ENCODE assay signal across 12 cellular contexts in genomic region chr20:44671541-44671940, GRCh38. TPM values are rescaled to one million over a fixed set of nuclear protein-coding genes. Genes with fewer than 3 reads are reported as not detected.
DNase-seq lines count a peak whose midpoint lies in the region; TF ChIP-seq lines count a peak whose summit lies in the region.
"Not testable (repeated sequence)": the region's sequence is repeated elsewhere in the genome, so short reads cannot be mapped to it uniquely, and the experiment has no call there.
"Had no signal": no experiment of that assay in that cellular context is flagged by ENCODE, and none has a peak within 500 bp of the region (broad histone marks: within the 10 kb centered on the region; RNA-seq: fewer than 3 reads in every experiment).

No MANE protein-coding gene starts in this region.

- not testable (repeated sequence) for H3K27me3 ChIP-seq in BLaER1 treated with 17β-estradiol and CSF1 and Interleukin-3, amounts not matched to agents 10 nM and 100 nM; skeletal muscle satellite cell (ENCODE audit: control insufficient read depth, insufficient read depth, low read length)

- H3K9me3 ChIP-seq in BLaER1 treated with 17β-estradiol and CSF1 and Interleukin-3, amounts not matched to agents 10 nM and 100 nM (replicated peaks in 1 of 11); skeletal muscle satellite cell (replicated peaks; ENCODE audit: low read length): not testable (repeated sequence)

- H3K36me3 ChIP-seq in BLaER1 treated with 17β-estradiol and CSF1 and Interleukin-3, amounts not matched to agents 10 nM and 100 nM; skeletal muscle satellite cell (ENCODE audit: insufficient read depth, low read length): not testable (repeated sequence)

- H3K4me3 ChIP-seq in BLaER1 treated with 17β-estradiol and CSF1 and Interleukin-3, amounts not matched to agents 10 nM and 100 nM; skeletal muscle satellite cell (ENCODE audit: low read length): not testable (repeated sequence)

- H3K4me1 ChIP-seq in BLaER1 treated with 17β-estradiol and CSF1 and Interleukin-3, amounts not matched to agents 10 nM and 100 nM = peaks cover 8 to 24% (median 11%) of the 10 kb centered on the region in 10 experiments; a peak in 19 of 20 replicates
- peaks cover 11% of the 10 kb centered on the region for H3K4me1 ChIP-seq in skeletal muscle satellite cell (ENCODE audit: control insufficient read depth, insufficient read depth, low read length)

- not testable (repeated sequence) for H3K27ac ChIP-seq in BLaER1 treated with 17β-estradiol and CSF1 and Interleukin-3, amounts not matched to agents 10 nM and 100 nM

- not testable (repeated sequence) for H3K27me3 Mint-ChIP-seq in HFFc6 (ENCODE audit: insufficient read depth); activated naive CD8-positive, alpha-beta T cell treated with anti-CD3 and anti-CD28 coated beads for 36 hours

- not testable (repeated sequence) for H4K20me1 ChIP-seq in BLaER1 treated with 17β-estradiol and CSF1 and Interleukin-3, amounts not matched to agents 10 nM and 100 nM

- peak overlapping the region; percentile 87 for H3K27ac Mint-ChIP-seq in HFFc6
- peak overlapping the region; percentile 86 for H3K27ac Mint-ChIP-seq in activated naive CD8-positive, alpha-beta T cell treated with anti-CD3 and anti-CD28 coated beads for 36 hours

- not testable (repeated sequence) for H3K9ac ChIP-seq in BLaER1 treated with 17β-estradiol and CSF1 and Interleukin-3, amounts not matched to agents 10 nM and 100 nM; skeletal muscle satellite cell (ENCODE audit: low read depth, low read length)

- H3K4me1 Mint-ChIP-seq in HFFc6 (ENCODE audit: low read depth) = peaks cover 37% of the 10 kb centered on the region
- H3K4me1 Mint-ChIP-seq in activated naive CD8-positive, alpha-beta T cell treated with anti-CD3 and anti-CD28 coated beads for 36 hours = peaks cover 20% of the 10 kb centered on the region

- H3K4me2 ChIP-seq in BLaER1 treated with 17β-estradiol and CSF1 and Interleukin-3, amounts not matched to agents 10 nM and 100 nM = peak overlapping the region; percentile 39 to 60 (median 52); a peak in 19 of 22 replicates
- peak overlapping the region; percentile 69 for H3K4me2 ChIP-seq in skeletal muscle satellite cell (ENCODE audit: low read length)

- TF ChIP-seq CTCF in HFFc6 (IDR thresholded peaks at IDR 0.05) = not testable (repeated sequence)

- H3K4me3 Mint-ChIP-seq in HFFc6 = peak overlapping the region; percentile 73
- H3K4me3 Mint-ChIP-seq in activated naive CD8-positive, alpha-beta T cell treated with anti-CD3 and anti-CD28 coated beads for 36 hours = peak overlapping the region; percentile 76

- not testable (repeated sequence) for H3K9me3 Mint-ChIP-seq in HFFc6; activated naive CD8-positive, alpha-beta T cell treated with anti-CD3 and anti-CD28 coated beads for 36 hours

- not testable (repeated sequence) for H3K36me3 Mint-ChIP-seq in HFFc6 (ENCODE audit: low read depth); activated naive CD8-positive, alpha-beta T cell treated with anti-CD3 and anti-CD28 coated beads for 36 hours

- not testable (repeated sequence) for DNase-seq in HFFc6
- DNase-seq in NOMO-1 treated with dmso at 0.1 percent for 144 hours (lab: John Stamatoyannopoulos, UW; ENCODE audit: unreplicated experiment) (peak; percentile 81), activated T-cell treated with anti-CD3 and anti-CD28 coated beads for 4 hours (peak; percentile 62)
- DNase-seq in activated CD4-positive, CD25-positive, alpha-beta regulatory T cell treated with anti-CD3 and anti-CD28 coated beads, Interleukin-2, amount 50 U/mL, for 16 hours (ENCODE audit: low read depth, low spot score) = peak; percentile 31
- peak; percentile 70 for DNase-seq in activated naive CD8-positive, alpha-beta T cell treated with anti-CD3 and anti-CD28 coated beads for 36 hours
- peak; percentile 39 to 64 for DNase-seq in stimulated activated CD8-positive, alpha-beta memory T cell treated with anti-CD3 and anti-CD28 coated beads, Interleukin-15, amount 100 ng/mL, for 48 hours (ENCODE audit: low read depth in 2 of 2)

RNA-seq across cellular contexts. Expression of gene ADA, which starts 20.0 kb away (rescaled TPM):
- total RNA-seq in HFFc6 (2021; fragmentation: NEBNext Ultra II Directional; extraction: Animal tissue kit (Norgen Biotek cat#: 25700)) = 10 to 100 TPM; 11.0 to 15.9 (median 12.7) TPM
- 10 to 100 TPM; 25.6 to 27.0 TPM for total RNA-seq in activated naive CD8-positive, alpha-beta T cell treated with anti-CD3 and anti-CD28 coated beads for 36 hours
- total RNA-seq in skeletal muscle satellite cell (2012; rRNA removed) = 16.5 and 21.6 TPM in 2 replicates

RNA-seq across cellular contexts. Expression of gene CCN5, which starts 43.6 kb away (rescaled TPM):
- total RNA-seq in HFFc6 (2021; fragmentation: NEBNext Ultra II Directional; extraction: Animal tissue kit (Norgen Biotek cat#: 25700)) = under 1 TPM in 1 of 6 experiments, not detected in 5; 0.14 TPM
- not detected for total RNA-seq in activated naive CD8-positive, alpha-beta T cell treated with anti-CD3 and anti-CD28 coated beads for 36 hours
- 13.2 and 77.5 TPM in 2 replicates for total RNA-seq in skeletal muscle satellite cell (2012; rRNA removed)
- total RNA-seq: A172, Caco-2, cerebellum, glomerular endothelial cell had no signal
